Comparison of ENCODE assay signal across 1 cellular context in genomic region chr3:70249509-70250160, GRCh38.
TF ChIP-seq lines count a peak whose summit lies in the region.

No MANE protein-coding gene starts in this region.

TF ChIP-seq in SK-N-SH, 30 proteins besides CTCF, POLR2A, EP300 and RAD21 (continued from another document):
- TF ChIP-seq REST (IDR thresholded peaks at IDR 0.05; ENCODE audit: low read depth, low read length) = no peak
TF ChIP-seq in SK-N-SH: peak in this region for 0.
